25 cellular contexts compared by ENCODE assay signal in genomic region chr1:65221638-65222421, GRCh38.
DNase-seq lines count a peak whose midpoint lies in the region; ATAC-seq and TF ChIP-seq lines count a peak whose summit lies in the region.
"Had no signal": no experiment of that assay in that cellular context is flagged by ENCODE, and none has a peak within 500 bp of the region (broad histone marks: within the 10 kb centered on the region; RNA-seq: fewer than 3 reads in every experiment).

No MANE protein-coding gene starts in this region.

- peaks cover 42% of the 10 kb centered on the region for H3K36me3 ChIP-seq in endodermal cell (ENCODE audit: control insufficient read depth, insufficient read depth, low read length)
- H3K36me3 ChIP-seq: pancreas had no signal

- no peak for ATAC-seq in stimulated activated naive CD8-positive, alpha-beta T cell treated with anti-CD3 and anti-CD28 coated beads, Interleukin-15, amount 100 ng/mL, for 72 hours
- ATAC-seq in activated naive CD8-positive, alpha-beta T cell treated with anti-CD3 and anti-CD28 coated beads, Interleukin-2, amount 50 U/mL, for 24 hours, result no peak
- ATAC-seq in HG02970 (IDR thresholded peaks at IDR 0.05; ENCODE audit: low FRiP score, unreplicated experiment), result no peak
- ATAC-seq: left cardiac atrium; pancreas; PC-3; stimulated activated memory B cell treated with anti-CD40 and anti-IgM and Interleukin-4, amounts not matched to agents 10 μg/mL and 1 μg/mL and 100 μg/mL, for 72 hours had no signal

- no peak overlapping the region for H3K4me3 ChIP-seq in endodermal cell (ENCODE audit: low read length)
- H3K4me3 ChIP-seq: ascending aorta, pancreas, SK-N-MC had no signal

- H3K9ac ChIP-seq in endodermal cell (ENCODE audit: extremely low read depth, low read length, poor library complexity, severe bottlenecking), result no peak overlapping the region

- no peak for TF ChIP-seq CTCF in endodermal cell (conservative IDR thresholded peaks at IDR 0.05)

- no peak for DNase-seq in stimulated activated naive CD8-positive, alpha-beta T cell treated with anti-CD3 and anti-CD28 coated beads, Interleukin-15, amount 100 ng/mL, for 72 hours
- DNase-seq in NCI-H526 treated with DMSO at 0.1 percent for 48 hours (lab: John Stamatoyannopoulos, UW) (peak; percentile 88), endodermal cell (no peak), SKM-1 treated with dmso at 0.1 percent for 144 hours (lab: John Stamatoyannopoulos, UW; ENCODE audit: unreplicated experiment) (no peak)
- no peak for DNase-seq in activated naive CD8-positive, alpha-beta T cell treated with anti-CD3 and anti-CD28 coated beads, Interleukin-2, amount 50 U/mL, for 24 hours
- DNase-seq: activated CD4-positive, CD25-positive, alpha-beta regulatory T cell; activated gamma-delta T cell treated with Interleukin-2 at 50 U/mL for 16 hours; activated naive CD8-positive, alpha-beta T cell treated with anti-CD3 and anti-CD28 coated beads, Interleukin-2, amount 10 ng/mL, durations not matched to agents 7 days and 5 days; activated T-cell treated with anti-CD3 and anti-CD28 coated beads, Interleukin-2, amount 50 U/mL, for 48 hours; hippocampal formation; Karpas-422; left cardiac atrium; mammary epithelial cell; NCI-H2107; pancreas; PC-3 had no signal

- no peaks in the 10 kb centered on the region for H3K4me1 ChIP-seq in endodermal cell (ENCODE audit: control insufficient read depth, insufficient read depth, low read length)
- H3K4me1 ChIP-seq: ascending aorta, pancreas had no signal

- 89 to 96% methylated on average over 5 to 11 of the region's 11 CpGs for WGBS in endodermal cell (ENCODE audit: insufficient coverage in 1 of 2, insufficient read length in 1 of 2), 2 experiments

- H3K4me3 Mint-ChIP-seq in stimulated activated naive CD8-positive, alpha-beta T cell treated with anti-CD3 and anti-CD28 coated beads, Interleukin-15, Interleukin-2, amounts not matched to agents 100 ng/mL and 50 ng/mL, for 24 hours, result no peak overlapping the region
- no peak overlapping the region for H3K4me3 Mint-ChIP-seq in stimulated activated naive CD8-positive, alpha-beta T cell treated with anti-CD3 and anti-CD28 coated beads, Interleukin-15, amount 100 ng/mL, for 72 hours
- H3K4me3 Mint-ChIP-seq in endodermal cell, result no peak overlapping the region
- H3K4me3 Mint-ChIP-seq in activated naive CD8-positive, alpha-beta T cell treated with anti-CD3 and anti-CD28 coated beads, Interleukin-2, amount 50 U/mL, for 24 hours, result no peak overlapping the region
- H3K4me3 Mint-ChIP-seq: activated naive CD8-positive, alpha-beta T cell treated with anti-CD3 and anti-CD28 coated beads, Interleukin-2, amount 10 ng/mL, durations not matched to agents 7 days and 5 days; nephron; stimulated activated memory B cell treated with anti-CD40 and anti-IgM and Interleukin-4, amounts not matched to agents 10 μg/mL and 1 μg/mL and 100 μg/mL, for 72 hours; type B pancreatic cell had no signal

- H3K27me3 Mint-ChIP-seq in stimulated activated naive CD8-positive, alpha-beta T cell treated with anti-CD3 and anti-CD28 coated beads, Interleukin-15, Interleukin-2, amounts not matched to agents 100 ng/mL and 50 ng/mL, for 24 hours, result peaks cover 3% of the 10 kb centered on the region
- no peaks in the 10 kb centered on the region for H3K27me3 Mint-ChIP-seq in stimulated activated naive CD8-positive, alpha-beta T cell treated with anti-CD3 and anti-CD28 coated beads, Interleukin-15, amount 100 ng/mL, for 72 hours
- no peaks in the 10 kb centered on the region for H3K27me3 Mint-ChIP-seq in endodermal cell (ENCODE audit: insufficient read depth)
- H3K27me3 Mint-ChIP-seq in activated naive CD8-positive, alpha-beta T cell treated with anti-CD3 and anti-CD28 coated beads, Interleukin-2, amount 50 U/mL, for 24 hours, result peaks cover 3% of the 10 kb centered on the region
- H3K27me3 Mint-ChIP-seq: activated naive CD8-positive, alpha-beta T cell treated with anti-CD3 and anti-CD28 coated beads, Interleukin-2, amount 10 ng/mL, durations not matched to agents 7 days and 5 days; stimulated activated memory B cell treated with anti-CD40 and anti-IgM and Interleukin-4, amounts not matched to agents 10 μg/mL and 1 μg/mL and 100 μg/mL, for 72 hours; type B pancreatic cell had no signal

- H3K9me3 ChIP-seq in endodermal cell (ENCODE audit: control insufficient read depth, low read length), result no peaks in the 10 kb centered on the region
- H3K9me3 ChIP-seq: ascending aorta, pancreas had no signal

- no peaks in the 10 kb centered on the region for H3K4me1 Mint-ChIP-seq in stimulated activated naive CD8-positive, alpha-beta T cell treated with anti-CD3 and anti-CD28 coated beads, Interleukin-15, Interleukin-2, amounts not matched to agents 100 ng/mL and 50 ng/mL, for 24 hours (ENCODE audit: low read depth)
- H3K4me1 Mint-ChIP-seq in stimulated activated naive CD8-positive, alpha-beta T cell treated with anti-CD3 and anti-CD28 coated beads, Interleukin-15, amount 100 ng/mL, for 72 hours, result peaks cover 2% of the 10 kb centered on the region
- H3K4me1 Mint-ChIP-seq in endodermal cell, result peaks cover 2% of the 10 kb centered on the region
- H3K4me1 Mint-ChIP-seq in activated naive CD8-positive, alpha-beta T cell treated with anti-CD3 and anti-CD28 coated beads, Interleukin-2, amount 50 U/mL, for 24 hours, result no peaks in the 10 kb centered on the region
- H3K4me1 Mint-ChIP-seq: nephron; stimulated activated memory B cell treated with anti-CD40 and anti-IgM and Interleukin-4, amounts not matched to agents 10 μg/mL and 1 μg/mL and 100 μg/mL, for 72 hours had no signal

- no peaks in the 10 kb centered on the region for H3K9me3 Mint-ChIP-seq in stimulated activated naive CD8-positive, alpha-beta T cell treated with anti-CD3 and anti-CD28 coated beads, Interleukin-15, Interleukin-2, amounts not matched to agents 100 ng/mL and 50 ng/mL, for 24 hours
- H3K9me3 Mint-ChIP-seq in stimulated activated naive CD8-positive, alpha-beta T cell treated with anti-CD3 and anti-CD28 coated beads, Interleukin-15, amount 100 ng/mL, for 72 hours, result no peaks in the 10 kb centered on the region
- no peaks in the 10 kb centered on the region for H3K9me3 Mint-ChIP-seq in endodermal cell
- no peaks in the 10 kb centered on the region for H3K9me3 Mint-ChIP-seq in activated naive CD8-positive, alpha-beta T cell treated with anti-CD3 and anti-CD28 coated beads, Interleukin-2, amount 50 U/mL, for 24 hours
- H3K9me3 Mint-ChIP-seq: activated naive CD8-positive, alpha-beta T cell treated with anti-CD3 and anti-CD28 coated beads, Interleukin-2, amount 10 ng/mL, durations not matched to agents 7 days and 5 days; nephron; stimulated activated memory B cell treated with anti-CD40 and anti-IgM and Interleukin-4, amounts not matched to agents 10 μg/mL and 1 μg/mL and 100 μg/mL, for 72 hours; type B pancreatic cell had no signal

- no peak overlapping the region for H3K27ac ChIP-seq in endodermal cell (ENCODE audit: low read depth, low read length)
- H3K27ac ChIP-seq: ascending aorta, C4-2B, HL-60, pancreas, SK-N-MC had no signal

- H3K27ac Mint-ChIP-seq in stimulated activated naive CD8-positive, alpha-beta T cell treated with anti-CD3 and anti-CD28 coated beads, Interleukin-15, Interleukin-2, amounts not matched to agents 100 ng/mL and 50 ng/mL, for 24 hours, result peak overlapping the region; percentile 22
- H3K27ac Mint-ChIP-seq in stimulated activated naive CD8-positive, alpha-beta T cell treated with anti-CD3 and anti-CD28 coated beads, Interleukin-15, amount 100 ng/mL, for 72 hours, result no peak overlapping the region
- peak overlapping the region; percentile 16 for H3K27ac Mint-ChIP-seq in endodermal cell
- no peak overlapping the region for H3K27ac Mint-ChIP-seq in activated naive CD8-positive, alpha-beta T cell treated with anti-CD3 and anti-CD28 coated beads, Interleukin-2, amount 50 U/mL, for 24 hours
- H3K27ac Mint-ChIP-seq: activated naive CD8-positive, alpha-beta T cell treated with anti-CD3 and anti-CD28 coated beads, Interleukin-2, amount 10 ng/mL, durations not matched to agents 7 days and 5 days; nephron; stimulated activated memory B cell treated with anti-CD40 and anti-IgM and Interleukin-4, amounts not matched to agents 10 μg/mL and 1 μg/mL and 100 μg/mL, for 72 hours; type B pancreatic cell had no signal

- no peaks in the 10 kb centered on the region for H3K27me3 ChIP-seq in endodermal cell (ENCODE audit: control insufficient read depth, insufficient read depth, low read length, poor library complexity, severe bottlenecking)
- H3K27me3 ChIP-seq: ascending aorta, pancreas had no signal

- peaks cover 43% of the 10 kb centered on the region for H3K36me3 Mint-ChIP-seq in stimulated activated naive CD8-positive, alpha-beta T cell treated with anti-CD3 and anti-CD28 coated beads, Interleukin-15, Interleukin-2, amounts not matched to agents 100 ng/mL and 50 ng/mL, for 24 hours (ENCODE audit: low read depth)
- peaks cover 43% of the 10 kb centered on the region for H3K36me3 Mint-ChIP-seq in endodermal cell (ENCODE audit: low read depth)
- H3K36me3 Mint-ChIP-seq in activated naive CD8-positive, alpha-beta T cell treated with anti-CD3 and anti-CD28 coated beads, Interleukin-2, amount 50 U/mL, for 24 hours (ENCODE audit: low read depth), result peaks cover 30% of the 10 kb centered on the region
- H3K36me3 Mint-ChIP-seq: stimulated activated memory B cell treated with anti-CD40 and anti-IgM and Interleukin-4, amounts not matched to agents 10 μg/mL and 1 μg/mL and 100 μg/mL, for 72 hours had no signal

Comparison
In these comparisons a context has a peak if more than half of its experiments do, and no peak if none do; other contexts are left out.
1. H3K27ac Mint-ChIP-seq: peak in stimulated activated naive CD8-positive, alpha-beta T cell treated with anti-CD3 and anti-CD28 coated beads, Interleukin-15, Interleukin-2, amounts not matched to agents 100 ng/mL and 50 ng/mL, for 24 hours (single experiment) and endodermal cell (single experiment); none in stimulated activated naive CD8-positive, alpha-beta T cell treated with anti-CD3 and anti-CD28 coated beads, Interleukin-15, amount 100 ng/mL, for 72 hours (0 of 2) and activated naive CD8-positive, alpha-beta T cell treated with anti-CD3 and anti-CD28 coated beads, Interleukin-2, amount 50 U/mL, for 24 hours (single experiment).